In the genomic region with DNA sequence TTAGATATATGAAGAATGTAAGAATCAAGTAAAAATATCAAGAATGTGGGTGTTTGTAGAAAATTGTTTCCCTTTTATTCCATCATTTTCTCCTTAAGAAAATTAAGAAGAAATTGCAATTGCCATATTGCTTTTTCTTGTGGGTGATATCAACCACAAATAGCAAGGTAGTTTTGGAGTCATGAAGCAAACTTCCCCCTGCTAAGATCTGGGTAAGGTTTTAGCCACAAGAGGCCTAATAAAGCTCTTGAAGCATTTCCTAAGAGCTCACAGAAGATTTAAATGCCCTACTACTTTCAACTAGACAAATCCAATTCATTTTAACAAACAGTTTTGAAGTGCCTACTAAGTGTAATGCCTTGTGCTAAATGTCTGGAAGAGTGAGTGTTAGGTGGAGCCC, we compare ENCODE assay signal across 30 cellular contexts.
"Had no signal": no experiment of that assay in that cellular context is flagged by ENCODE, and none has a peak within 500 bp of the region (broad histone marks: within the 10 kb centered on the region; RNA-seq: fewer than 3 reads in every experiment).

No MANE protein-coding gene starts in this region.

- H3K27me3 ChIP-seq: adrenal gland, body of pancreas, esophagus muscularis mucosa, gastroesophageal sphincter had no signal

- H3K36me3 ChIP-seq: adrenal gland, esophagus muscularis mucosa, gastroesophageal sphincter, heart right ventricle had no signal

- H3K9me3 ChIP-seq: adrenal gland, body of pancreas, esophagus muscularis mucosa, gastroesophageal sphincter, heart right ventricle had no signal

- H3K4me3 ChIP-seq: adrenal gland, body of pancreas, esophagus muscularis mucosa, gastroesophageal sphincter, heart right ventricle had no signal

- H3K4me1 ChIP-seq: adrenal gland, body of pancreas had no signal

- DNase-seq: activated CD4-positive, alpha-beta memory T cell treated with anti-CD3 and anti-CD28 coated beads for 36 hours; activated CD4-positive, alpha-beta T cell treated with anti-CD3 and anti-CD28 coated beads for 36 hours; activated CD4-positive, alpha-beta T cell treated with anti-CD3 and anti-CD28 coated beads, Interleukin-2, amount 10 ng/mL, durations not matched to agents 24 days and 14 days; activated CD4-positive, CD25-positive, alpha-beta regulatory T cell; activated CD4-positive, CD25-positive, alpha-beta regulatory T cell treated with anti-CD3 and anti-CD28 coated beads, Interleukin-2, amount 50 U/mL, for 72 hours; activated CD8-positive, alpha-beta memory T cell treated with anti-CD3 and anti-CD28 coated beads, Interleukin-2, amount 10 ng/mL, durations not matched to agents 7 days and 5 days; activated CD8-positive, alpha-beta memory T cell treated with anti-CD3 and anti-CD28 coated beads, Interleukin-2, amount 50 U/mL, for 4 hours; activated CD8-positive, alpha-beta T cell treated with anti-CD3 and anti-CD28 coated beads, Interleukin-2, amount 10 ng/mL, durations not matched to agents 7 days and 5 days; activated effector memory CD4-positive, alpha-beta T cell treated with anti-CD3 and anti-CD28 coated beads, Interleukin-2, amount 50 U/mL, for 16 hours; activated naive CD4-positive, alpha-beta T cell treated with anti-CD3 and anti-CD28 coated beads for 36 hours; activated naive CD8-positive, alpha-beta T cell treated with anti-CD3 and anti-CD28 coated beads for 36 hours; activated naive CD8-positive, alpha-beta T cell treated with anti-CD3 and anti-CD28 coated beads, Interleukin-2, amount 50 U/mL, for 24 hours; activated T-cell treated with anti-CD3 and anti-CD28 coated beads, Interleukin-2, amount 50 U/mL, for 1 hour; activated T-cell treated with anti-CD3 and anti-CD28 coated beads, Interleukin-2, amount 50 U/mL, for 48 hours; adrenal gland; amygdala; aorta; body of pancreas; caudate nucleus; cortex of kidney; dermis blood vessel endothelial cell; effector CD4-positive, alpha-beta T cell; effector memory CD8-positive, alpha-beta T cell; erythroblast; foreskin melanocyte; heart right ventricle; T-helper 17 cell; T1000 had no signal

- H3K27ac ChIP-seq: adrenal gland, body of pancreas, esophagus muscularis mucosa, gastroesophageal sphincter, heart right ventricle had no signal
